Comparison of ENCODE assay signal across 1 cellular context in the genomic region with DNA sequence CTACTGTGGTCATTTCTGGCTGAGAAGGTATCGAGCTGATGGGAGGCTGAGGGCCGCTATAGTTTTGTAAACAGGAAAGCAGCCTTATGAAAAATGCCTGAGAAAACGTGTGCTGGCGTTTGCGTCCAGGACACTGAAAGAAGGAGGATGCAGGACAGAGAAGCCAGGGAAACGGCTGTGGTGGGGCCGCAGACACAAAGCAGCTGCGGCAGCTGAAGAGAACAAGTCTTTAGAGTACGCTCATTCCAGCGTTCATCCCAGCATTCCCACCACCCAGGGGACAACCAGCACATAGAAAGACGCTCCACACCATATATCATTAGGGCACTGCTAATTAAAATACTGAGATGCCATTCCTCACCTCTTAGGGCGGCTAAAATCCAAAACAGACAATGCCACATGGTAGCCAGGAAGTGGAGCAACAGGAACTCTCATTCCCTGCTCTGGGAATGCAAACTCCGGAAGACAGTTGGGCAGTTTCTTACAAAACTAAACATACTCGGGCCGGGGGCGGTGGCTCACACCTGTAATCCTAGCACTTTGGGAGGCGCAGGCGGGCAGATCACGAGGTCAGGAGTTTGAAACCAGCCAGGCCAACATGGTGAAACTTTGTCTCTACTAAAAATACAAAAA.
TF ChIP-seq lines count a peak whose summit lies in the region.

No MANE protein-coding gene starts in this region.

TF ChIP-seq in H1, 55 proteins besides CTCF, POLR2A, EP300 and RAD21:
- TF ChIP-seq POU5F1 (IDR thresholded peaks at IDR 0.05; ENCODE audit: low read depth, low read length) (0 out of 2 replicates have a peak, but pooled peaks have one; percentile 17), MAFK (IDR thresholded peaks at IDR 0.05; ENCODE audit: low read depth, low read length) (no peak)
